In the genomic region with DNA sequence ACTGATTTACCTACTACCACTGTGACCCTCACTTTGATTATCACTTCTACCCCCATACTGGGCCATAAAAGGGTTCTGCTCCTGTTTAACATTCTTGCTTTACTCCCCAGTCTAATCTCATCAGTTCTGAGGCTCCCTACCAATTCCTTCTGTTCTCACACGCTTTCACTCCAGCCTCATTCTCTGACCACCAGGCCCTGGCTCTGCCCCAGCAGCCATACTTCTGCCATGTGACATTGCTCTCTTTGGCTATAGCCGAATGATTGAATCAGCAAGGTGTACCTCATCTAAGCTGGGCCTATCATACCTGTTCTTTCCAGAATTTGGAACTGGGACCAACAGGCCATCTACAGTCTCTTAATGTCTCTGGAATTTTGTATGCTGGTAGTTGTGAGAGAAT, we compare ENCODE assay signal across 2 cellular contexts.
TF ChIP-seq lines count a peak whose summit lies in the region.

No MANE protein-coding gene starts in this region.

TF ChIP-seq in SK-N-SH, 30 proteins besides CTCF, POLR2A, EP300 and RAD21 (continued from another document):
- TF ChIP-seq POLR2AphosphoS5 (IDR thresholded peaks at IDR 0.05; ENCODE audit: low read depth, low read length) (no peak), FOSL2 (IDR thresholded peaks at IDR 0.05; ENCODE audit: borderline replicate concordance, low read depth) (no peak), GATA2 (CRISPR knock-in tag; IDR thresholded peaks at IDR 0.05) (no peak)
- TF ChIP-seq, protein P1, sequence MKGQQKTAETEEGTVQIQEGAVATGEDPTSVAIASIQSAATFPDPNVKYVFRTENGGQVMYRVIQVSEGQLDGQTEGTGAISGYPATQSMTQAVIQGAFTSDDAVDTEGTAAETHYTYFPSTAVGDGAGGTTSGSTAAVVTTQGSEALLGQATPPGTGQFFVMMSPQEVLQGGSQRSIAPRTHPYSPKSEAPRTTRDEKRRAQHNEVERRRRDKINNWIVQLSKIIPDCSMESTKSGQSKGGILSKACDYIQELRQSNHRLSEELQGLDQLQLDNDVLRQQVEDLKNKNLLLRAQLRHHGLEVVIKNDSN (IDR thresholded peaks at IDR 0.05; ENCODE audit: borderline replicate concordance, low read depth): no peak

TF ChIP-seq in SK-N-SH treated with all-trans-retinoic acid at 6 μM for 48 hours, 23 proteins besides CTCF, POLR2A, EP300 and RAD21 (continued from another document):
- TF ChIP-seq BACH2 (CRISPR knock-in tag; IDR thresholded peaks at IDR 0.05; ENCODE audit: borderline replicate concordance) (no peak), PPARA (CRISPR knock-in tag; IDR thresholded peaks at IDR 0.05; ENCODE audit: borderline replicate concordance) (no peak), GLIS3 (CRISPR knock-in tag; IDR thresholded peaks at IDR 0.05) (no peak), ZNF8 (CRISPR knock-in tag; IDR thresholded peaks at IDR 0.05) (no peak), ARNTL (CRISPR knock-in tag; IDR thresholded peaks at IDR 0.05; ENCODE audit: borderline replicate concordance, low read depth) (no peak), OSR1 (CRISPR knock-in tag; IDR thresholded peaks at IDR 0.05) (no peak), ZNF70 (CRISPR knock-in tag; IDR thresholded peaks at IDR 0.05) (no peak), ZFP3 (CRISPR knock-in tag; IDR thresholded peaks at IDR 0.05) (no peak), CSDC2 (CRISPR knock-in tag; IDR thresholded peaks at IDR 0.05) (no peak), ZFP30 (CRISPR knock-in tag; IDR thresholded peaks at IDR 0.05) (no peak), ZC3H10 (CRISPR knock-in tag; IDR thresholded peaks at IDR 0.05) (no peak), ESRRG (CRISPR knock-in tag; IDR thresholded peaks at IDR 0.05) (no peak), SNAI2 (CRISPR knock-in tag; IDR thresholded peaks at IDR 0.05) (no peak)
- TF ChIP-seq, protein P2, sequence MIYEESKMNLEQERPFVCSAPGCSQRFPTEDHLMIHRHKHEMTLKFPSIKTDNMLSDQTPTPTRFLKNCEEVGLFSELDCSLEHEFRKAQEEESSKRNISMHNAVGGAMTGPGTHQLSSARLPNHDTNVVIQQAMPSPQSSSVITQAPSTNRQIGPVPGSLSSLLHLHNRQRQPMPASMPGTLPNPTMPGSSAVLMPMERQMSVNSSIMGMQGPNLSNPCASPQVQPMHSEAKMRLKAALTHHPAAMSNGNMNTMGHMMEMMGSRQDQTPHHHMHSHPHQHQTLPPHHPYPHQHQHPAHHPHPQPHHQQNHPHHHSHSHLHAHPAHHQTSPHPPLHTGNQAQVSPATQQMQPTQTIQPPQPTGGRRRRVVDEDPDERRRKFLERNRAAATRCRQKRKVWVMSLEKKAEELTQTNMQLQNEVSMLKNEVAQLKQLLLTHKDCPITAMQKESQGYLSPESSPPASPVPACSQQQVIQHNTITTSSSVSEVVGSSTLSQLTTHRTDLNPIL (CRISPR knock-in tag; IDR thresholded peaks at IDR 0.05; ENCODE audit: low read depth): no peak
- TF ChIP-seq, protein P3, sequence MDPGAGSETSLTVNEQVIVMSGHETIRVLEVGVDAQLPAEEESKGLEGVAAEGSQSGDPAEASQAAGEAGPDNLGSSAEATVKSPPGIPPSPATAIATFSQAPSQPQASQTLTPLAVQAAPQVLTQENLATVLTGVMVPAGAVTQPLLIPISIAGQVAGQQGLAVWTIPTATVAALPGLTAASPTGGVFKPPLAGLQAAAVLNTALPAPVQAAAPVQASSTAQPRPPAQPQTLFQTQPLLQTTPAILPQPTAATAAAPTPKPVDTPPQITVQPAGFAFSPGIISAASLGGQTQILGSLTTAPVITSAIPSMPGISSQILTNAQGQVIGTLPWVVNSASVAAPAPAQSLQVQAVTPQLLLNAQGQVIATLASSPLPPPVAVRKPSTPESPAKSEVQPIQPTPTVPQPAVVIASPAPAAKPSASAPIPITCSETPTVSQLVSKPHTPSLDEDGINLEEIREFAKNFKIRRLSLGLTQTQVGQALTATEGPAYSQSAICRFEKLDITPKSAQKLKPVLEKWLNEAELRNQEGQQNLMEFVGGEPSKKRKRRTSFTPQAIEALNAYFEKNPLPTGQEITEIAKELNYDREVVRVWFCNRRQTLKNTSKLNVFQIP (CRISPR knock-in tag; IDR thresholded peaks at IDR 0.05; ENCODE audit: borderline replicate concordance, low read depth): no peak
- TF ChIP-seq, protein P4, sequence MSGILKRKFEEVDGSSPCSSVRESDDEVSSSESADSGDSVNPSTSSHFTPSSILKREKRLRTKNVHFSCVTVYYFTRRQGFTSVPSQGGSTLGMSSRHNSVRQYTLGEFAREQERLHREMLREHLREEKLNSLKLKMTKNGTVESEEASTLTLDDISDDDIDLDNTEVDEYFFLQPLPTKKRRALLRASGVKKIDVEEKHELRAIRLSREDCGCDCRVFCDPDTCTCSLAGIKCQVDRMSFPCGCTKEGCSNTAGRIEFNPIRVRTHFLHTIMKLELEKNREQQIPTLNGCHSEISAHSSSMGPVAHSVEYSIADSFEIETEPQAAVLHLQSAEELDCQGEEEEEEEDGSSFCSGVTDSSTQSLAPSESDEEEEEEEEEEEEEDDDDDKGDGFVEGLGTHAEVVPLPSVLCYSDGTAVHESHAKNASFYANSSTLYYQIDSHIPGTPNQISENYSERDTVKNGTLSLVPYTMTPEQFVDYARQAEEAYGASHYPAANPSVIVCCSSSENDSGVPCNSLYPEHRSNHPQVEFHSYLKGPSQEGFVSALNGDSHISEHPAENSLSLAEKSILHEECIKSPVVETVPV (CRISPR knock-in tag; IDR thresholded peaks at IDR 0.05): no peak
- TF ChIP-seq, protein P5, sequence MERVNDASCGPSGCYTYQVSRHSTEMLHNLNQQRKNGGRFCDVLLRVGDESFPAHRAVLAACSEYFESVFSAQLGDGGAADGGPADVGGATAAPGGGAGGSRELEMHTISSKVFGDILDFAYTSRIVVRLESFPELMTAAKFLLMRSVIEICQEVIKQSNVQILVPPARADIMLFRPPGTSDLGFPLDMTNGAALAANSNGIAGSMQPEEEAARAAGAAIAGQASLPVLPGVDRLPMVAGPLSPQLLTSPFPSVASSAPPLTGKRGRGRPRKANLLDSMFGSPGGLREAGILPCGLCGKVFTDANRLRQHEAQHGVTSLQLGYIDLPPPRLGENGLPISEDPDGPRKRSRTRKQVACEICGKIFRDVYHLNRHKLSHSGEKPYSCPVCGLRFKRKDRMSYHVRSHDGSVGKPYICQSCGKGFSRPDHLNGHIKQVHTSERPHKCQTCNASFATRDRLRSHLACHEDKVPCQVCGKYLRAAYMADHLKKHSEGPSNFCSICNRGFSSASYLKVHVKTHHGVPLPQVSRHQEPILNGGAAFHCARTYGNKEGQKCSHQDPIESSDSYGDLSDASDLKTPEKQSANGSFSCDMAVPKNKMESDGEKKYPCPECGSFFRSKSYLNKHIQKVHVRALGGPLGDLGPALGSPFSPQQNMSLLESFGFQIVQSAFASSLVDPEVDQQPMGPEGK (CRISPR knock-in tag; IDR thresholded peaks at IDR 0.05; ENCODE audit: borderline replicate concordance): no peak
TF ChIP-seq in SK-N-SH treated with all-trans-retinoic acid at 6 μM for 48 hours: peak in this region for 0.
